20 cellular contexts compared by ENCODE assay signal in the genomic region with DNA sequence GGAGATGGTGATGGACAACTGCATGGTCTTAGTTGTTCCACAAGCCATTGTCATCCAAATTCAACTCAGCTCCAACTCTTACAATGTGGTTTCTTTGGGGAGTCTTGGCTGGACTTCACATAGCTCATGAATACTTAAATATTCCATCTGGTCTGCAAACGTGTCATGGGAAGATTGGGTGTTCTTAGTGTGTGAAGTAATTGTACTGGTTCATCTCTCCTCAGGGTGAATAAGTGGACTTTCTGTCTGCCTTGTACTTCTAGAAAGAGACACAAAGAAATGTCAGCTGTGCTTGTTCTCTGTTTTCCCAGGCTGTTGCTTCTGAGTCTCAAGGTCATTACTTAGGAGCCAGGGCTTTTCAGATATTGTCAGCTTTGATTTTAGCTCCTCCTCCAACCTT.
DNase-seq lines count a peak whose midpoint lies in the region; ATAC-seq, FAIRE-seq and TF ChIP-seq lines count a peak whose summit lies in the region.
"Had no signal": no experiment of that assay in that cellular context is flagged by ENCODE, and none has a peak within 500 bp of the region (broad histone marks: within the 10 kb centered on the region; RNA-seq: fewer than 3 reads in every experiment).

No MANE protein-coding gene starts in this region.

- intact Hi-C loops in HepG2 (cut with micrococcal nuclease; ENCODE audit: unreplicated experiment): loop anchor here (10.0 kb wide), 1 partner anchor 68 kb away; no protein-coding TSS in a partner anchor
- intact Hi-C loops in right lobe of liver (cut with DNase I): no loop called here
- intact Hi-C loops in testis (cut with DNase I; ENCODE audit: low total_unique reads): no loop called here
- intact Hi-C loops in Calu3 (cut with micrococcal nuclease; ENCODE audit: unreplicated experiment): no loop called here

- TF ChIP-seq POLR2A in HepG2 (IDR thresholded peaks at IDR 0.05; ENCODE audit: insufficient read depth in 1 of 2, low read depth in 2 of 2, low read length in 2 of 2) (no peak), right lobe of liver (IDR thresholded peaks at IDR 0.05) (no peak), testis (IDR thresholded peaks at IDR 0.05) (no peak)

- in situ Hi-C loops in HepG2 (cut with HindIII; ENCODE audit: extremely low pct_ligation_motif_present, low pct_unique_long_range_greater_than_20kb): no loop called here

- DNase-seq in HepG2 (ENCODE audit: low spot score) (no peak), right lobe of liver (no peak), endodermal cell (no peak), memory B cell (ENCODE audit: low spot score in 2 of 2) (no peak), testis (peak; percentile 33), inferior parietal cortex (ENCODE audit: extremely low spot score) (no peak), Calu3 (no peak), middle frontal gyrus (ENCODE audit: extremely low spot score, low spot score) (no peak)
- DNase-seq: activated effector memory CD4-positive, alpha-beta T cell treated with Interleukin-2 at 50 U/mL for 16 hours; cortex of kidney; DMS153; NCI-H1436; NCI-H774; PC-9; stimulated activated naive CD4-positive, alpha-beta T cell treated with Interleukin-2 at 50 U/mL for 16 hours had no signal

- POLR2A ChIA-PET in HepG2 (lab: Yijun Ruan, JAX): interaction anchor here (1.0 to 1.4 kb wide), 4 partner anchors 44 to 282 kb away, joined by 3 to 6 read pairs (median 4); no protein-coding TSS in a partner anchor

- H3K27ac Mint-ChIP-seq in endodermal cell (no peak overlapping the region), memory B cell (peak overlapping the region; percentile 13), Calu3 (ENCODE audit: unreplicated experiment) (no peak overlapping the region)

- H3K9me3 Mint-ChIP-seq in endodermal cell (no peaks in the 10 kb centered on the region), memory B cell (no peaks in the 10 kb centered on the region), Calu3 (ENCODE audit: low read depth, unreplicated experiment) (no peaks in the 10 kb centered on the region)
- H3K9me3 Mint-ChIP-seq: natural killer cell treated with Interleukin-12 subunit alpha and Interleukin-12 subunit beta and Interleukin-15 and Interleukin-18, amount 100 ng/mL, for 72 hours had no signal

- no peak overlapping the region for H3K4me3 Mint-ChIP-seq in endodermal cell
- no peak overlapping the region for H3K4me3 Mint-ChIP-seq in memory B cell
- no peak overlapping the region for H3K4me3 Mint-ChIP-seq in Calu3 (ENCODE audit: low read depth, unreplicated experiment)
- H3K4me3 Mint-ChIP-seq: natural killer cell treated with Interleukin-12 subunit alpha and Interleukin-12 subunit beta and Interleukin-15 and Interleukin-18, amount 100 ng/mL, for 72 hours had no signal

- TF ChIP-seq EP300 in HepG2 (IDR thresholded peaks at IDR 0.05; ENCODE audit: low read depth in 2 of 2, low read length in 2 of 2): no peak
- TF ChIP-seq EP300 in HepG2 (CRISPR knock-in tag; IDR thresholded peaks at IDR 0.05; ENCODE audit: borderline replicate concordance): no peak

- H3K27me3 ChIP-seq in HepG2 (ENCODE audit: control insufficient read depth in 1 of 2, insufficient read depth in 2 of 2, low read length in 2 of 2) (no peaks in the 10 kb centered on the region), right lobe of liver (no peaks in the 10 kb centered on the region), endodermal cell (ENCODE audit: control insufficient read depth, insufficient read depth, low read length, poor library complexity, severe bottlenecking) (no peaks in the 10 kb centered on the region), testis (no peaks in the 10 kb centered on the region)

- H3K36me3 Mint-ChIP-seq in endodermal cell (ENCODE audit: low read depth) (peaks cover 41% of the 10 kb centered on the region), memory B cell (peaks cover 40% of the 10 kb centered on the region), Calu3 (ENCODE audit: insufficient read depth, unreplicated experiment) (peaks cover 5% of the 10 kb centered on the region)

- H3K4me1 Mint-ChIP-seq in endodermal cell (peaks cover 1% of the 10 kb centered on the region), memory B cell (peaks cover 5% of the 10 kb centered on the region), Calu3 (ENCODE audit: low read depth, unreplicated experiment) (peaks cover 3% of the 10 kb centered on the region)

- BruUV-seq in HepG2 (replicated peaks; lab: Mats Ljungman, UMichigan): no TSS peak
- BruUV-seq in Calu3 (replicated peaks; lab: Mats Ljungman, UMichigan): no TSS peak

- H3K9ac ChIP-seq in HepG2 (ENCODE audit: insufficient read depth, low read depth, low read length) (no peak overlapping the region), endodermal cell (ENCODE audit: extremely low read depth, low read length, poor library complexity, severe bottlenecking) (no peak overlapping the region)

- no peaks in the 10 kb centered on the region for H3K9me3 ChIP-seq in HepG2 (ENCODE audit: low read length)
- no peaks in the 10 kb centered on the region for H3K9me3 ChIP-seq in right lobe of liver
- no peaks in the 10 kb centered on the region for H3K9me3 ChIP-seq in endodermal cell (ENCODE audit: control insufficient read depth, low read length)
- H3K9me3 ChIP-seq in testis: no peaks in the 10 kb centered on the region

- no peaks in the 10 kb centered on the region for H3K79me2 ChIP-seq in HepG2 (ENCODE audit: insufficient read depth, low read length)

- H4K20me1 ChIP-seq in HepG2 (ENCODE audit: insufficient read depth, low read length): no peaks in the 10 kb centered on the region

- CTCF ChIA-PET in HepG2 (lab: Yijun Ruan, JAX; ENCODE audit: low intra/inter-chr PET ratio, low total read pairs) (no interaction called here), Calu3 (lab: Charles Lee) (no interaction called here)

- H3K4me3 ChIP-seq in HepG2 (replicated peaks in 1 of 3; ENCODE audit: insufficient read depth in 1 of 3, low read depth in 2 of 3, low read length in 3 of 3) (no peak overlapping the region), right lobe of liver (no peak overlapping the region), endodermal cell (ENCODE audit: low read length) (no peak overlapping the region), testis (no peak overlapping the region)
- H3K4me3 ChIP-seq: PC-9 had no signal

- 94% methylated on average over 1 of the region's 1 CpG for WGBS in HepG2 (ENCODE audit: low lambda C conversion rate)
- WGBS in right lobe of liver (ENCODE audit: insufficient coverage, low coverage, low lambda C conversion rate, missing lambda C conversion rate): 73% methylated on average over 1 of the region's 1 CpG
- WGBS in endodermal cell (ENCODE audit: insufficient coverage in 1 of 2, insufficient read length in 1 of 2), 2 experiments: 82% methylated on average over 1 of the region's 1 CpG; no CpG with 5 or more reads in 1 of the 2 experiments
- WGBS in testis, 2 donors: 50 to 53% methylated on average over 1 of the region's 1 CpG

- no peak for TF ChIP-seq RAD21 in HepG2 (CRISPR knock-in tag; IDR thresholded peaks at IDR 0.05)

- FAIRE-seq in HepG2 (lab: Jason Lieb, UNC): no peak
- FAIRE-seq: endothelial cell of umbilical vein, GM12892, islet of Langerhans had no signal

- TF ChIP-seq CTCF in HepG2 (CRISPR knock-in tag; IDR thresholded peaks at IDR 0.05) (no peak), right lobe of liver (IDR thresholded peaks at IDR 0.05) (no peak), endodermal cell (conservative IDR thresholded peaks at IDR 0.05) (no peak), testis (IDR thresholded peaks at IDR 0.05) (no peak), Calu3 (IDR thresholded peaks at IDR 0.05; ENCODE audit: unreplicated experiment) (no peak)

- ATAC-seq in HepG2 (no peak), right lobe of liver (no peak), memory B cell (ENCODE audit: low read depth) (no peak)
- ATAC-seq: natural killer cell treated with Interleukin-12 subunit alpha and Interleukin-12 subunit beta and Interleukin-15 and Interleukin-18, amount 100 ng/mL, for 72 hours had no signal

- H3K27ac ChIP-seq in HepG2 (ENCODE audit: extremely low read length, insufficient read depth, low read length): no peak overlapping the region
- no peak overlapping the region for H3K27ac ChIP-seq in right lobe of liver
- peak overlapping the region; percentile 86 for H3K27ac ChIP-seq in endodermal cell (ENCODE audit: low read depth, low read length)
- H3K27ac ChIP-seq in testis: peak overlapping the region; percentile 11 to 68
- H3K27ac ChIP-seq: C4-2B, PC-9 had no signal

- H2AFZ ChIP-seq in HepG2 (ENCODE audit: low read length): no peak overlapping the region
- H2AFZ ChIP-seq: PC-9 had no signal

- H3K4me2 ChIP-seq in HepG2 (ENCODE audit: low read depth, low read length): no peak overlapping the region
- H3K4me2 ChIP-seq: PC-9 had no signal

- H3K4me1 ChIP-seq in HepG2 (ENCODE audit: insufficient read depth, low read length) (peaks cover 33% of the 10 kb centered on the region), right lobe of liver (peaks cover 0 to 26% (median 3%) of the 10 kb centered on the region in 4 donors), endodermal cell (ENCODE audit: control insufficient read depth, insufficient read depth, low read length) (no peaks in the 10 kb centered on the region), testis (peaks cover 40% of the 10 kb centered on the region)

- H3K27me3 Mint-ChIP-seq in endodermal cell (ENCODE audit: insufficient read depth): no peaks in the 10 kb centered on the region
- H3K27me3 Mint-ChIP-seq in memory B cell: no peaks in the 10 kb centered on the region
- H3K27me3 Mint-ChIP-seq in Calu3 (ENCODE audit: unreplicated experiment): no peaks in the 10 kb centered on the region
- H3K27me3 Mint-ChIP-seq: natural killer cell treated with Interleukin-12 subunit alpha and Interleukin-12 subunit beta and Interleukin-15 and Interleukin-18, amount 100 ng/mL, for 72 hours had no signal

- H3K36me3 ChIP-seq in HepG2 (replicated peaks in 1 of 2; ENCODE audit: control insufficient read depth in 1 of 2, insufficient read depth in 2 of 2, low read length in 2 of 2) (peaks cover 2 to 15% of the 10 kb centered on the region in 2 experiments; a peak in 1 of 5 replicates), right lobe of liver (peaks cover 0 to 31% (median 14%) of the 10 kb centered on the region in 4 donors), endodermal cell (ENCODE audit: control insufficient read depth, insufficient read depth, low read length) (peaks cover 49% of the 10 kb centered on the region), testis (ENCODE audit: low read depth, missing control alignments) (no peaks in the 10 kb centered on the region)

TF ChIP-seq in HepG2, 621 proteins besides CTCF, POLR2A, EP300 and RAD21 (continues in another document):
- TF ChIP-seq ZNF644 (CRISPR knock-in tag; IDR thresholded peaks at IDR 0.05; ENCODE audit: low read depth) (no peak), SOX13 (IDR thresholded peaks at IDR 0.05) (no peak), SOX13 (CRISPR knock-in tag; conservative IDR thresholded peaks at IDR 0.05 in 1 of 2, IDR thresholded peaks at IDR 0.05 in 1 of 2) (0 out of 4 replicates have a peak, but pooled peaks of 1 of the 2 experiments have one; percentile 43)

Comparison
In these comparisons a context has a peak if more than half of its experiments do, and no peak if none do; other contexts are left out.
1. H3K27ac ChIP-seq: peak in endodermal cell (single experiment) and testis (2 of 2); none in HepG2 (single experiment) and right lobe of liver (0 of 3).